In the genomic region with DNA sequence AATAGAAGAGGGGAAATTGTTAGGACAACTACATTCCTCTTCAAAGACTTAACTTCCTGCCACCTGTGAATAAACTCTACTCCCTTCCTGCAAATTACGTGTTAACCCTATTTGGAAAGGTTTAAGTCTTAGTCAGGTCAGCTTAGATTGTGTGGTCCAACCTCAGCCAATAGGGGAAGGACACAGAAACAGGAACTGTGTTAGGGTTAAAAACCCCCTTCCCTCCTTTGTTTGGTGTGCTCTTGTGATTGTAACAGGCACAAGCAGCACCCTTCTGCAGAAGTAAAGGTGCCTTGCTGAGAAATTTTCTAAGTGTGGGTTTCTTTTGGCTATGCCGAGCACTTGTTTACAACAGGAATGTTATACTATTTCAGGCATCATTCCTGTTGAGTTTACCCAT, we compare ENCODE assay signal across 19 cellular contexts. TPM values are rescaled to one million over a fixed set of nuclear protein-coding genes. Genes with fewer than 3 reads are reported as not detected.
DNase-seq lines count a peak whose midpoint lies in the region; ATAC-seq and TF ChIP-seq lines count a peak whose summit lies in the region.
"Had no signal": no experiment of that assay in that cellular context is flagged by ENCODE, and none has a peak within 500 bp of the region (broad histone marks: within the 10 kb centered on the region; RNA-seq: fewer than 3 reads in every experiment).

No MANE protein-coding gene starts in this region.

- no peak for TF ChIP-seq CTCF in right atrium auricular region (IDR thresholded peaks at IDR 0.05)
- TF ChIP-seq CTCF in chondrocyte (IDR thresholded peaks at IDR 0.05), result no peak
- no peak for TF ChIP-seq CTCF in nephron (IDR thresholded peaks at IDR 0.05; ENCODE audit: unreplicated experiment in 3 of 3)
- no peak for TF ChIP-seq CTCF in OCI-LY7 (conservative IDR thresholded peaks at IDR 0.05; ENCODE audit: low read length)
- no peak for TF ChIP-seq CTCF in mucosa of descending colon (IDR thresholded peaks at IDR 0.05)

- 85% methylated on average over 2 of the region's 2 CpGs for WGBS in right cardiac atrium

- H3K4me3 ChIP-seq in right atrium auricular region, result no peak overlapping the region
- H3K4me3 ChIP-seq in right cardiac atrium (ENCODE audit: low read length), result no peak overlapping the region
- H3K4me3 ChIP-seq in OCI-LY7 (ENCODE audit: low read depth, low read length, poor library complexity, severe bottlenecking), result no peak overlapping the region
- no peak overlapping the region for H3K4me3 ChIP-seq in mucosa of descending colon
- H3K4me3 ChIP-seq: colonic mucosa, lower lobe of right lung, spleen had no signal

- no peak for DNase-seq in right atrium auricular region (ENCODE audit: low spot score)
- no peak for DNase-seq in right cardiac atrium
- DNase-seq in chondrocyte (ENCODE audit: low spot score), result no peak
- DNase-seq in OCI-LY7 (ENCODE audit: low spot score), result no peak
- no peak for DNase-seq in mucosa of descending colon
- DNase-seq in islet precursor cell, result no peak
- DNase-seq: activated CD8-positive, alpha-beta T cell treated with anti-CD3 and anti-CD28 coated beads, Interleukin-2, amount 10 ng/mL, durations not matched to agents 7 days and 5 days; activated T-cell treated with anti-CD3 and anti-CD28 coated beads, Interleukin-2, amount 50 U/mL, for 4 hours; colonic mucosa; lower lobe of right lung; naive thymus-derived CD4-positive, alpha-beta T cell; NCI-H146; posterior cingulate gyrus; SHP77 treated with DMSO at 0.1 percent for 48 hours; spleen had no signal

- POLR2A ChIA-PET in OCI-LY7 (lab: Charles Lee), result no interaction called here

- ATAC-seq in right cardiac atrium (no peak), mucosa of descending colon (no peak), HG02981 (IDR thresholded peaks at IDR 0.05; ENCODE audit: unreplicated experiment) (no peak)
- ATAC-seq: activated CD8-positive, alpha-beta T cell treated with anti-CD3 and anti-CD28 coated beads, Interleukin-2, amount 10 ng/mL, durations not matched to agents 7 days and 5 days; activated T-cell treated with anti-CD3 and anti-CD28 coated beads, Interleukin-2, amount 50 U/mL, for 4 hours; lower lobe of right lung; naive thymus-derived CD4-positive, alpha-beta T cell; WTC11 had no signal

- BruUV-seq in OCI-LY7 (replicated peaks; lab: Mats Ljungman, UMichigan), result no TSS peak

- no peaks in the 10 kb centered on the region for H3K9me2 ChIP-seq in OCI-LY7 (ENCODE audit: insufficient read depth, low read length)

- H3K9me3 ChIP-seq in right atrium auricular region, result no peaks in the 10 kb centered on the region
- no peaks in the 10 kb centered on the region for H3K9me3 ChIP-seq in right cardiac atrium (ENCODE audit: control insufficient read depth, low read length)
- H3K9me3 ChIP-seq in OCI-LY7 (ENCODE audit: low read length), result 0 out of 2 replicates have a peak, but pooled peaks cover 4% of the 10 kb centered on the region
- H3K9me3 ChIP-seq in mucosa of descending colon, result no peaks in the 10 kb centered on the region
- H3K9me3 ChIP-seq: colonic mucosa, lower lobe of right lung had no signal

- H3K4me1 Mint-ChIP-seq in chondrocyte (ENCODE audit: low read depth), result peaks cover 48% of the 10 kb centered on the region
- peaks cover 36% of the 10 kb centered on the region for H3K4me1 Mint-ChIP-seq in nephron
- H3K4me1 Mint-ChIP-seq: activated naive CD4-positive, alpha-beta T cell treated with anti-CD3 and anti-CD28 coated beads, Interleukin-2, amount 50 U/mL, for 24 hours; naive thymus-derived CD4-positive, alpha-beta T cell had no signal

- H3K79me2 ChIP-seq in OCI-LY7 (ENCODE audit: insufficient read depth, low read depth, low read length), result no peaks in the 10 kb centered on the region

- H3K27me3 Mint-ChIP-seq in chondrocyte (ENCODE audit: low read depth), result no peaks in the 10 kb centered on the region
- peaks cover 3% of the 10 kb centered on the region for H3K27me3 Mint-ChIP-seq in nephron (ENCODE audit: low read depth)

- H3K4me2 ChIP-seq in OCI-LY7 (ENCODE audit: low read length), result no peak overlapping the region

- H2AFZ ChIP-seq in OCI-LY7 (ENCODE audit: low read length), result no peak overlapping the region

- intact Hi-C loops in right cardiac atrium (cut with DNase I) (loop anchor here in 1 of 4 donors (5.0 kb wide), 1 partner anchor 44 kb away; a partner anchor contains a TSS), OCI-LY7 (cut with micrococcal nuclease; ENCODE audit: unreplicated experiment) (no loop called here), mucosa of descending colon (cut with DNase I, micrococcal nuclease) (no loop called here)

- peaks cover 0 to 22% of the 10 kb centered on the region in 2 donors for H3K4me1 ChIP-seq in right atrium auricular region
- H3K4me1 ChIP-seq in right cardiac atrium (ENCODE audit: control insufficient read depth, insufficient read depth, low read length), result no peaks in the 10 kb centered on the region
- H3K4me1 ChIP-seq in OCI-LY7 (ENCODE audit: insufficient read depth, low read length, poor library complexity, severe bottlenecking), result no peaks in the 10 kb centered on the region
- H3K4me1 ChIP-seq in mucosa of descending colon (ENCODE audit: low read depth), result no peaks in the 10 kb centered on the region
- H3K4me1 ChIP-seq: colonic mucosa had no signal

- H3K27ac ChIP-seq in right atrium auricular region, result peak overlapping the region; percentile 31 to 65
- no peak overlapping the region for H3K27ac ChIP-seq in right cardiac atrium (ENCODE audit: low read length)
- H3K27ac ChIP-seq in OCI-LY7 (ENCODE audit: low read depth, low read length, poor library complexity, severe bottlenecking), result no peak overlapping the region
- H3K27ac ChIP-seq: colonic mucosa, lower lobe of right lung had no signal

- H3K4me3 Mint-ChIP-seq in chondrocyte (ENCODE audit: unreplicated experiment) (no peak overlapping the region), nephron (no peak overlapping the region)
- H3K4me3 Mint-ChIP-seq: activated CD8-positive, alpha-beta T cell treated with anti-CD3 and anti-CD28 coated beads, Interleukin-2, amount 10 ng/mL, durations not matched to agents 7 days and 5 days; activated naive CD4-positive, alpha-beta T cell treated with anti-CD3 and anti-CD28 coated beads, Interleukin-2, amount 50 U/mL, for 24 hours; activated T-cell treated with anti-CD3 and anti-CD28 coated beads, Interleukin-2, amount 50 U/mL, for 4 hours; naive thymus-derived CD4-positive, alpha-beta T cell; WTC11 had no signal

- H3K9me3 Mint-ChIP-seq in chondrocyte (ENCODE audit: low read depth), result peaks cover 14% of the 10 kb centered on the region
- H3K9me3 Mint-ChIP-seq in nephron, result peaks cover 5% of the 10 kb centered on the region

- H3K27me3 ChIP-seq in right atrium auricular region (no peaks in the 10 kb centered on the region), right cardiac atrium (ENCODE audit: control insufficient read depth, insufficient read depth) (no peaks in the 10 kb centered on the region)
- H3K27me3 ChIP-seq: colonic mucosa had no signal

- no peaks in the 10 kb centered on the region for H3K36me3 ChIP-seq in right atrium auricular region
- H3K36me3 ChIP-seq in OCI-LY7 (ENCODE audit: insufficient read depth, low read length), result no peaks in the 10 kb centered on the region
- H3K36me3 ChIP-seq in mucosa of descending colon (ENCODE audit: low read depth), result no peaks in the 10 kb centered on the region
- H3K36me3 ChIP-seq: colonic mucosa, lower lobe of right lung, spleen had no signal

- H4K20me1 ChIP-seq in OCI-LY7 (ENCODE audit: insufficient read depth, low read length), result no peaks in the 10 kb centered on the region

- peak overlapping the region; percentile 81 for H3K27ac Mint-ChIP-seq in chondrocyte (ENCODE audit: unreplicated experiment)
- peak overlapping the region in 2 of 3 experiments; percentile 53 to 90 for H3K27ac Mint-ChIP-seq in nephron
- H3K27ac Mint-ChIP-seq: activated CD8-positive, alpha-beta T cell treated with anti-CD3 and anti-CD28 coated beads, Interleukin-2, amount 10 ng/mL, durations not matched to agents 7 days and 5 days; activated naive CD4-positive, alpha-beta T cell treated with anti-CD3 and anti-CD28 coated beads, Interleukin-2, amount 50 U/mL, for 24 hours; naive thymus-derived CD4-positive, alpha-beta T cell; WTC11 had no signal

- CTCF ChIA-PET in OCI-LY7 (lab: Charles Lee; ENCODE audit: unreplicated experiment), result no interaction called here

- H3K36me3 Mint-ChIP-seq in chondrocyte (ENCODE audit: low read depth), result peaks cover 3% of the 10 kb centered on the region
- H3K36me3 Mint-ChIP-seq in nephron (ENCODE audit: low read depth), result no peaks in the 10 kb centered on the region
- H3K36me3 Mint-ChIP-seq: activated naive CD4-positive, alpha-beta T cell treated with anti-CD3 and anti-CD28 coated beads, Interleukin-2, amount 50 U/mL, for 24 hours had no signal

RNA-seq across cellular contexts. Expression of a gene that starts 45.0 kb away (rescaled TPM):
- total RNA-seq in right atrium auricular region (100 to 1,000 TPM; 327 to 380 TPM), right cardiac atrium (100 to 1,000 TPM; 341 to 735 (median 465) TPM), chondrocyte (2,561 to 3,511 TPM (median 3,398 TPM) in 3 replicates), OCI-LY7 (2022) (0.74 and 0.79 TPM in 2 replicates), mucosa of descending colon (100 to 1,000 TPM in 2 of 3 donors, 10 to 100 TPM in 1; 28.1 to 246 (median 108) TPM)
- polyA plus RNA-seq in right cardiac atrium, result 134 TPM
- 0.03 and 0.09 TPM in 2 replicates for total RNA-seq in OCI-LY7 (2014; rRNA removed; shearing (Covaris generic))
- polyA plus RNA-seq: naive thymus-derived CD4-positive, alpha-beta T cell had no signal

Comparison
In these comparisons a context has a peak if more than half of its experiments do, and no peak if none do; other contexts are left out.
1. H3K27ac ChIP-seq: peak in right atrium auricular region (2 of 2); none in right cardiac atrium (single experiment) and OCI-LY7 (single experiment).
2. RNA of a gene that starts 45.0 kb away (total RNA-seq): 2,561 to 3,511 TPM in chondrocyte, 341 to 735 TPM in right cardiac atrium, 327 to 380 TPM in right atrium auricular region and 28.1 to 246 TPM in mucosa of descending colon; 0.03 to 0.79 TPM in OCI-LY7; every median in the first group is over 10 times any median in the second.